Comparison of ENCODE assay signal across 7 cellular contexts in the genomic region with DNA sequence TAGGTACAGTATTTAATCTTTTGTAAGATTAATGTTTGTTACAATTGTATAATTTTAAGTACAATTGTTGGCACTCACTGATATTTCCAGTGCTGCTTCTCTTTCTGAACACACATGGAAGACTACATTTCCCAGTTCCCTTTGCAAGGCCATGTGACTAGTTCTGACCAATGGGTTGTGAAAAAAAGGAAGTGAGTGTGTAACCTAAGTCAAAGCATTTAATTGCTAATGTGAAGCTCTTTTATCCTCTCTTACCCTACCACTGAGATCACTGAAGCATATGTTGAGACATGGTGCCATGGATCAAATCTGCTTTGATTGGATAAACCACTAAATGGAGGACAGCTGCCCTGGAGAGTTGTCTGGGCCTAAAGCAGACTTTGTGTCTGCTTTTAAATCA.
DNase-seq lines count a peak whose midpoint lies in the region; ATAC-seq and TF ChIP-seq lines count a peak whose summit lies in the region.

No MANE protein-coding gene starts in this region.

- ATAC-seq in GM19452 (IDR thresholded peaks at IDR 0.05; ENCODE audit: unreplicated experiment) = peak; percentile 63

- no peak overlapping the region for H3K27ac ChIP-seq in adrenal gland
- peak overlapping the region; percentile 52 for H3K27ac ChIP-seq in smooth muscle cell (ENCODE audit: low read depth)

- no peaks in the 10 kb centered on the region for H3K9me3 ChIP-seq in adrenal gland (replicated peaks in 1 of 3)
- H3K9me3 ChIP-seq in smooth muscle cell (replicated peaks; ENCODE audit: low read depth) = no peaks in the 10 kb centered on the region

- peaks cover 47% of the 10 kb centered on the region for H3K79me2 ChIP-seq in smooth muscle cell (ENCODE audit: low read depth)

- H3K4me2 ChIP-seq in smooth muscle cell = peak overlapping the region; percentile 26

- no peak overlapping the region for H3K9ac ChIP-seq in smooth muscle cell (ENCODE audit: low read depth)

- no peak overlapping the region for H2AFZ ChIP-seq in smooth muscle cell (ENCODE audit: low read depth)

- intact Hi-C loops in adrenal gland (cut with DNase I) = no loop called here

- peak; percentile 69 for DNase-seq in EH (ENCODE audit: low read depth)
- peak; percentile 75 for DNase-seq in HT-29 (ENCODE audit: low spot score)
- peak; percentile 59 for DNase-seq in NCI-H774 (lab: John Stamatoyannopoulos, UW)
- DNase-seq in adrenal gland = peak in 4 of 7 donors; percentile 21 to 33 (median 24)
- DNase-seq in hippocampal formation (lab: John Stamatoyannopoulos, UW) = peak; percentile 41 to 90
- DNase-seq in smooth muscle cell (lab: John Stamatoyannopoulos, UW; ENCODE audit: unreplicated experiment) = no peak

- H3K4me3 ChIP-seq in adrenal gland (no peak overlapping the region), smooth muscle cell (no peak overlapping the region)

- TF ChIP-seq CTCF in adrenal gland (IDR thresholded peaks at IDR 0.05) (no peak), smooth muscle cell (IDR thresholded peaks at IDR 0.05; ENCODE audit: borderline replicate concordance, insufficient read depth, poor library complexity, severe bottlenecking) (no peak)

- TF ChIP-seq POLR2A in adrenal gland (IDR thresholded peaks at IDR 0.05) = no peak

- H3K27me3 ChIP-seq in adrenal gland (no peaks in the 10 kb centered on the region), smooth muscle cell (ENCODE audit: low read depth) (no peaks in the 10 kb centered on the region)

- H3K4me1 ChIP-seq in adrenal gland (replicated peaks in 1 of 2) = peaks cover 15 to 43% of the 10 kb centered on the region in 2 donors
- H3K4me1 ChIP-seq in smooth muscle cell (ENCODE audit: low read depth) = peaks cover 40% of the 10 kb centered on the region

- H4K20me1 ChIP-seq in smooth muscle cell (ENCODE audit: low read depth) = peaks cover 63% of the 10 kb centered on the region

- H3K36me3 ChIP-seq in adrenal gland (replicated peaks in 1 of 2) (no peaks in the 10 kb centered on the region), smooth muscle cell (ENCODE audit: low read depth) (no peaks in the 10 kb centered on the region)

- no peaks in the 10 kb centered on the region for H3F3A ChIP-seq in smooth muscle cell (ENCODE audit: low read depth)
